Comparison of ENCODE assay signal across 8 cellular contexts in the genomic region with DNA sequence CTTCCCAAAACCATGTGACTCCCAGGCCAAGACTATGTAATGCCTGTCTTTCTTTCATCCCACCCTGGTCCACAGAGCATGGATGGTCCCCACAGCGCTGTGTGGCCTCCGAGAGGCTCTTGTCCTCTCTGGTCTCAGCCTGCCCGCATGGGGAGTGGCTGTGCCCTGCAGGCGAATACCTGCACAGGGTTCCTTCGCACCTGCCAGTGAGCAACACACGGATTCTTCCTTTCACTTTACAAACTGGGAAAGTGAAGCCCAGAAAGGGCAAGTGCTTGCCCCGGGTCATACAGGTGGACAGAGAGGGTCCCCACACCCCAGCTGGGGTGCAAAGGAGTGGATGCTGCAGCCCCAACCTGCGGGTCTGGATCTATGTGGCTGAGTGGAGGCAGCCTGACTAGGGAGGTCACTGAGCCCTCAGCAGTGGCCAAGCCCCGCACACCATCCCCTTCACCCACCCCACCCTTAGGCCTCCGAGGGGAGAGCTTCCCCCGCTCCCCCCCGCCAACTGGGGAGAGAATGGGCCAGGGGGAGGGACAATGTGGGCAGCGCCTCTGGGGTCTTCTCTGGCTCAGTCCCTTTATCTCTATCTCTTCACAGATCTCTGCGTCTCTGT. TPM values are rescaled to one million over a fixed set of nuclear protein-coding genes. Genes with fewer than 3 reads are reported as not detected.
DNase-seq lines count a peak whose midpoint lies in the region; ATAC-seq and TF ChIP-seq lines count a peak whose summit lies in the region.

No MANE protein-coding gene starts in this region.

- no peak for ATAC-seq in HG03571 (IDR thresholded peaks at IDR 0.05; ENCODE audit: unreplicated experiment)

- CTCF ChIA-PET in A673 (lab: Charles Lee): no interaction called here

- H3K27me3 ChIP-seq in A673 (replicated peaks; ENCODE audit: insufficient read depth, low read depth, low read length, poor library complexity): no peaks in the 10 kb centered on the region
- H3K27me3 ChIP-seq in mucosa of rectum (ENCODE audit: control insufficient read depth in 2 of 2, insufficient read depth in 2 of 2, low read length in 2 of 2): no peaks in the 10 kb centered on the region

- H3K9me3 ChIP-seq in A673 (ENCODE audit: low read depth, low read length, poor library complexity, severe bottlenecking) (no peaks in the 10 kb centered on the region), mucosa of rectum (ENCODE audit: control insufficient read depth in 2 of 2, low read length in 2 of 2) (no peaks in the 10 kb centered on the region)

- no peak for TF ChIP-seq CTCF in A673 (conservative IDR thresholded peaks at IDR 0.05; ENCODE audit: low read depth, low read length)

- peaks cover 5% of the 10 kb centered on the region for H3K4me1 ChIP-seq in A673 (ENCODE audit: insufficient read depth, low read length, poor library complexity, severe bottlenecking)
- H3K4me1 ChIP-seq in mucosa of rectum (ENCODE audit: control insufficient read depth in 2 of 2, insufficient read depth in 2 of 2, low read length in 2 of 2): peaks cover 7 to 18% of the 10 kb centered on the region in 2 donors

- intact Hi-C loops in A673 (cut with micrococcal nuclease; ENCODE audit: unreplicated experiment): no loop called here

- H3K27ac ChIP-seq in A673 (ENCODE audit: low read depth, low read length, poor library complexity, severe bottlenecking): peak overlapping the region; percentile 86
- peak overlapping the region; percentile 63 for H3K27ac ChIP-seq in cingulate gyrus (ENCODE audit: low read depth, low read length)
- H3K27ac ChIP-seq in mucosa of rectum (ENCODE audit: low read depth in 2 of 2, low read length in 2 of 2): no peak overlapping the region

- H3K9ac ChIP-seq in mucosa of rectum (ENCODE audit: low read depth in 1 of 2, low read length in 2 of 2): peak overlapping the region; percentile 58 to 68

- BruUV-seq in A673 (replicated peaks; lab: Mats Ljungman, UMichigan): no TSS peak

- H3K4me3 ChIP-seq in A673 (ENCODE audit: low read depth, low read length, poor library complexity, severe bottlenecking): peak overlapping the region; percentile 93
- H3K4me3 ChIP-seq in Jurkat, Clone E6-1 (ENCODE audit: low read length): peak overlapping the region; percentile 55
- H3K4me3 ChIP-seq in mucosa of rectum (ENCODE audit: low read length in 2 of 2): peak overlapping the region; percentile 76 to 88

- H3K36me3 ChIP-seq in A673 (ENCODE audit: insufficient read depth, low read length, poor library complexity, severe bottlenecking): no peaks in the 10 kb centered on the region
- no peaks in the 10 kb centered on the region for H3K36me3 ChIP-seq in mucosa of rectum (ENCODE audit: control insufficient read depth in 2 of 2, insufficient read depth in 2 of 2, low read length in 2 of 2)

- no peak for DNase-seq in A673 (ENCODE audit: low spot score)
- no peak for DNase-seq in Jurkat, Clone E6-1 (ENCODE audit: low read depth, low spot score)
- no peak for DNase-seq in stimulated activated naive CD4-positive, alpha-beta T cell treated with Interleukin-2 at 50 U/mL for 16 hours (lab: John Stamatoyannopoulos, UW)
- DNase-seq in dermis blood vessel endothelial cell: no peak
- no peak for DNase-seq in CD1c-positive myeloid dendritic cell (ENCODE audit: extremely low spot score)

- POLR2A ChIA-PET in A673 (lab: Charles Lee; ENCODE audit: low non-redundant PET): no interaction called here

RNA-seq across cellular contexts. Expression of a gene that starts 0.7 kb away (rescaled TPM):
- total RNA-seq in A673 (2021): 44.0 and 46.4 TPM in 2 replicates
- 51.0 TPM for polyA plus RNA-seq in Jurkat, Clone E6-1 (2012; ENCODE audit: insufficient read depth, insufficient read length)
- 14.0 and 32.1 TPM in 2 replicates for total RNA-seq in dermis blood vessel endothelial cell

RNA-seq across cellular contexts. Expression of a gene that starts 5.1 kb away (rescaled TPM):
- total RNA-seq in A673 (2021) (not detected in 2 replicates), dermis blood vessel endothelial cell (1.7 and 3.1 TPM in 2 replicates)
- polyA plus RNA-seq in Jurkat, Clone E6-1 (2012; ENCODE audit: insufficient read depth, insufficient read length): not detected

Comparison
In these comparisons a context has a peak if more than half of its experiments do, and no peak if none do; other contexts are left out.
1. H3K27ac ChIP-seq: peak in A673 (single experiment) and cingulate gyrus (single experiment); none in mucosa of rectum (0 of 2).
2. Peak in every context shown above with its lines, with median percentiles within 50 percentile points of each other: H3K4me3 ChIP-seq.